In the genomic region with DNA sequence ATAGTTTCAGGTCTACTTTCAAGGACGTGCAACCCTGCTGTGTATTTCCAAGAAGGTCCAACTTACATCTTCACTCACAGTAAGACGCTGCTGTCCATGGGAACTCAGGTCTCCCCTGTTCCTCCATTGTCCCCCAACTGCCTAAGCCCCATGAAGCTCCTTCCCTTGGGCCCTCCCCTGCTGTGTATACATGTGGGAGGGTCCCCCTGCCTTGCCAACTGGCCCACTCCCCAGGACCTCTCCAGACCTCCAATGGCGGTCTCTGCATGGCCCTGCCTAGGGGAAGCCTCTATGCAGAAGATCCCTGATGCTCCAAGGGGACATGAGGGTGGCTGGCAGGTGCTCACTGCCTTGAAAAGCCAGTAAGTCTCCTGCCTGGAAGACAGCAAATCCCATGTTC, we compare ENCODE assay signal across 18 cellular contexts.
DNase-seq lines count a peak whose midpoint lies in the region; ATAC-seq and TF ChIP-seq lines count a peak whose summit lies in the region.
"Had no signal": no experiment of that assay in that cellular context is flagged by ENCODE, and none has a peak within 500 bp of the region (broad histone marks: within the 10 kb centered on the region; RNA-seq: fewer than 3 reads in every experiment).

No MANE protein-coding gene starts in this region.

- BruUV-seq in Calu3 (replicated peaks; lab: Mats Ljungman, UMichigan): no TSS peak

- H3K4me1 ChIP-seq in BLaER1 (peaks cover 56% of the 10 kb centered on the region), H9 (ENCODE audit: insufficient read depth, low read length) (no peaks in the 10 kb centered on the region), endodermal cell (ENCODE audit: control insufficient read depth, insufficient read depth, low read length) (no peaks in the 10 kb centered on the region)

- H3K27me3 ChIP-seq in BLaER1 (no peaks in the 10 kb centered on the region), H9 (ENCODE audit: insufficient read depth, low read length) (no peaks in the 10 kb centered on the region; the same call in 1 of the 2 replicates), endodermal cell (ENCODE audit: control insufficient read depth, insufficient read depth, low read length, poor library complexity, severe bottlenecking) (no peaks in the 10 kb centered on the region)

- H3K36me3 Mint-ChIP-seq in H9 (ENCODE audit: insufficient read depth in 1 of 3, low read depth in 3 of 3) (peaks cover 0 to 3% (median 0%) of the 10 kb centered on the region in 3 experiments; a peak in 4 of 7 replicates), endodermal cell (ENCODE audit: low read depth) (no peaks in the 10 kb centered on the region), Calu3 (ENCODE audit: insufficient read depth, unreplicated experiment) (no peaks in the 10 kb centered on the region)
- no peaks in the 10 kb centered on the region for H3K36me3 Mint-ChIP-seq in activated CD4-positive, alpha-beta T cell treated with anti-CD3 and anti-CD28 coated beads for 36 hours (ENCODE audit: low read depth)
- no peaks in the 10 kb centered on the region for H3K36me3 Mint-ChIP-seq in stimulated activated naive B cell treated with anti-CD40 and anti-IgM and Interleukin-4, amounts not matched to agents 10 μg/mL and 1 μg/mL and 100 μg/mL, for 72 hours

- H2AFZ ChIP-seq in H9 (ENCODE audit: low read length): no peak overlapping the region

- no peak overlapping the region for H3K27ac Mint-ChIP-seq in H9
- no peak overlapping the region for H3K27ac Mint-ChIP-seq in endodermal cell
- H3K27ac Mint-ChIP-seq in Calu3 (ENCODE audit: unreplicated experiment): no peak overlapping the region
- no peak overlapping the region for H3K27ac Mint-ChIP-seq in activated CD4-positive, alpha-beta T cell treated with anti-CD3 and anti-CD28 coated beads for 36 hours
- H3K27ac Mint-ChIP-seq in stimulated activated naive B cell treated with anti-CD40 and anti-IgM and Interleukin-4, amounts not matched to agents 10 μg/mL and 1 μg/mL and 100 μg/mL, for 72 hours: no peak overlapping the region
- H3K27ac Mint-ChIP-seq: IgD-negative memory B cell had no signal

- no peak overlapping the region for H2BK12ac ChIP-seq in H9 (ENCODE audit: insufficient read length, low read depth, low read length)

- no peak overlapping the region for H3K4ac ChIP-seq in H9 (ENCODE audit: low read depth, low read length)

- H3K9ac ChIP-seq in BLaER1: no peak overlapping the region
- H3K9ac ChIP-seq in H9 (ENCODE audit: extremely low read depth, insufficient read length, low read length): no peak overlapping the region
- H3K9ac ChIP-seq in endodermal cell (ENCODE audit: extremely low read depth, low read length, poor library complexity, severe bottlenecking): no peak overlapping the region

- no peak for TF ChIP-seq CTCF in H9 (conservative IDR thresholded peaks at IDR 0.05)
- no peak for TF ChIP-seq CTCF in endodermal cell (conservative IDR thresholded peaks at IDR 0.05)
- no peak for TF ChIP-seq CTCF in Calu3 (IDR thresholded peaks at IDR 0.05; ENCODE audit: unreplicated experiment)

- H3K27ac ChIP-seq in BLaER1 (peak overlapping the region; percentile 79), H9 (ENCODE audit: insufficient read length, low read depth, low read length) (no peak overlapping the region), endodermal cell (ENCODE audit: low read depth, low read length) (no peak overlapping the region)
- H3K27ac ChIP-seq: C4-2B had no signal

- H3K4me3 Mint-ChIP-seq in H9 (no peak overlapping the region), endodermal cell (no peak overlapping the region), Calu3 (ENCODE audit: low read depth, unreplicated experiment) (no peak overlapping the region)
- H3K4me3 Mint-ChIP-seq in activated CD4-positive, alpha-beta T cell treated with anti-CD3 and anti-CD28 coated beads for 36 hours: no peak overlapping the region
- H3K4me3 Mint-ChIP-seq in stimulated activated naive B cell treated with anti-CD40 and anti-IgM and Interleukin-4, amounts not matched to agents 10 μg/mL and 1 μg/mL and 100 μg/mL, for 72 hours: no peak overlapping the region
- H3K4me3 Mint-ChIP-seq: IgD-negative memory B cell had no signal

- H3K4me2 ChIP-seq in BLaER1 (peak overlapping the region; percentile 83), H9 (ENCODE audit: insufficient read depth, insufficient read length, low read length) (no peak overlapping the region)

- H2BK15ac ChIP-seq in H9 (ENCODE audit: low read depth, low read length): no peak overlapping the region

- H3K4me1 Mint-ChIP-seq in H9: no peaks in the 10 kb centered on the region
- H3K4me1 Mint-ChIP-seq in endodermal cell: no peaks in the 10 kb centered on the region
- H3K4me1 Mint-ChIP-seq in Calu3 (ENCODE audit: low read depth, unreplicated experiment): no peaks in the 10 kb centered on the region
- no peaks in the 10 kb centered on the region for H3K4me1 Mint-ChIP-seq in activated CD4-positive, alpha-beta T cell treated with anti-CD3 and anti-CD28 coated beads for 36 hours
- peaks cover 22 to 27% of the 10 kb centered on the region in 2 donors for H3K4me1 Mint-ChIP-seq in stimulated activated naive B cell treated with anti-CD40 and anti-IgM and Interleukin-4, amounts not matched to agents 10 μg/mL and 1 μg/mL and 100 μg/mL, for 72 hours

- H3T11ph ChIP-seq in H9 (ENCODE audit: low read length): no peak overlapping the region

- H3K14ac ChIP-seq in H9 (ENCODE audit: insufficient read depth, low read length): no peak overlapping the region

- peaks cover 10 to 14% of the 10 kb centered on the region in 2 experiments for H3K9me3 Mint-ChIP-seq in H9
- H3K9me3 Mint-ChIP-seq in endodermal cell: peaks cover 11% of the 10 kb centered on the region
- no peaks in the 10 kb centered on the region for H3K9me3 Mint-ChIP-seq in Calu3 (ENCODE audit: low read depth, unreplicated experiment)
- H3K9me3 Mint-ChIP-seq in activated CD4-positive, alpha-beta T cell treated with anti-CD3 and anti-CD28 coated beads for 36 hours (ENCODE audit: low read depth): no peaks in the 10 kb centered on the region
- no peaks in the 10 kb centered on the region for H3K9me3 Mint-ChIP-seq in stimulated activated naive B cell treated with anti-CD40 and anti-IgM and Interleukin-4, amounts not matched to agents 10 μg/mL and 1 μg/mL and 100 μg/mL, for 72 hours

- intact Hi-C loops in sciatic nerve (cut with DNase I): no loop called here
- intact Hi-C loops in Calu3 (cut with micrococcal nuclease; ENCODE audit: unreplicated experiment): no loop called here
- intact Hi-C loops in activated CD4-positive, alpha-beta T cell treated with anti-CD3 and anti-CD28 coated beads for 36 hours (cut with DNase I, micrococcal nuclease): no loop called here

- no peak overlapping the region for H4K91ac ChIP-seq in H9 (ENCODE audit: insufficient read length, low read depth, low read length)

- no peaks in the 10 kb centered on the region for H3K79me2 ChIP-seq in H9 (ENCODE audit: insufficient read depth, low read length)

- H4K5ac ChIP-seq in H9 (ENCODE audit: insufficient read length, low read depth, low read length): no peak overlapping the region

- H2BK120ac ChIP-seq in H9 (ENCODE audit: low read depth, low read length, poor library complexity, severe bottlenecking): no peak overlapping the region

- no peak overlapping the region for H3K18ac ChIP-seq in H9 (ENCODE audit: insufficient read length, low read depth, low read length)

- no peaks in the 10 kb centered on the region for H3K79me1 ChIP-seq in H9 (ENCODE audit: insufficient read depth, low read depth, low read length, poor library complexity, severe bottlenecking)

- no CpG with 5 or more reads among the region's 3 CpGs for WGBS in H9 (ENCODE audit: extremely low coverage, insufficient read length, low lambda C conversion rate)
- 94 to 100% methylated on average over 2 to 3 of the region's 3 CpGs for WGBS in endodermal cell (ENCODE audit: insufficient coverage in 1 of 2, insufficient read length in 1 of 2), 2 experiments

- CTCF ChIA-PET in Calu3 (lab: Charles Lee): no interaction called here
- CTCF ChIA-PET in activated CD4-positive, alpha-beta T cell treated with anti-CD3 and anti-CD28 coated beads for 36 hours (lab: Charles Lee): no interaction called here

- DNase-seq in H9 (peak; percentile 4), endodermal cell (peak; percentile 20), sciatic nerve (ENCODE audit: low spot score) (peak; percentile 13), Calu3 (no peak)
- DNase-seq in activated CD4-positive, alpha-beta T cell treated with anti-CD3 and anti-CD28 coated beads for 36 hours: no peak
- no peak for DNase-seq in stimulated activated naive B cell treated with anti-CD40 and anti-IgM and Interleukin-4, amounts not matched to agents 10 μg/mL and 1 μg/mL and 100 μg/mL, for 72 hours
- DNase-seq: DMS79 treated with DMSO at 0.1 percent for 48 hours, Karpas-422, NCI-H1048, NCI-H1436 treated with DMSO at 0.1 percent for 48 hours, NCI-H2029 treated with DMSO at 0.1 percent for 48 hours, NCI-H446, NCI-H526 treated with DMSO at 0.1 percent for 48 hours had no signal

- H3K36me3 ChIP-seq in BLaER1 (no peaks in the 10 kb centered on the region), endodermal cell (ENCODE audit: control insufficient read depth, insufficient read depth, low read length) (no peaks in the 10 kb centered on the region)

- no peaks in the 10 kb centered on the region for H3K23me2 ChIP-seq in H9 (ENCODE audit: insufficient read length, low read depth, low read length, poor library complexity, severe bottlenecking)

- H3K9me3 ChIP-seq in BLaER1 (peaks cover 9% of the 10 kb centered on the region), H9 (ENCODE audit: control insufficient read depth, low read depth, low read length) (no peaks in the 10 kb centered on the region), endodermal cell (ENCODE audit: control insufficient read depth, low read length) (peaks cover 9% of the 10 kb centered on the region)

- H2BK5ac ChIP-seq in H9 (ENCODE audit: insufficient read length, low read length): no peak overlapping the region

- no peak overlapping the region for H2AK5ac ChIP-seq in H9 (ENCODE audit: insufficient read length, low read length)

- H2BK20ac ChIP-seq in H9 (ENCODE audit: low read depth, low read length, poor library complexity, severe bottlenecking): no peak overlapping the region

- no peak overlapping the region for H4K8ac ChIP-seq in H9 (replicated peaks; ENCODE audit: insufficient read length, low read depth, low read length)

- ATAC-seq in sciatic nerve: no peak
- ATAC-seq in activated CD4-positive, alpha-beta T cell treated with anti-CD3 and anti-CD28 coated beads for 36 hours: no peak
- ATAC-seq in GM21447 (IDR thresholded peaks at IDR 0.05; ENCODE audit: unreplicated experiment): no peak
- no peak for ATAC-seq in stimulated activated naive B cell treated with anti-CD40 and anti-IgM and Interleukin-4, amounts not matched to agents 10 μg/mL and 1 μg/mL and 100 μg/mL, for 72 hours (replicated peaks)
- ATAC-seq: Panc1 had no signal

- H3K56ac ChIP-seq in H9 (ENCODE audit: insufficient read length, low read depth, low read length): no peak overlapping the region

- POLR2A ChIA-PET in activated CD4-positive, alpha-beta T cell treated with anti-CD3 and anti-CD28 coated beads for 36 hours (lab: Charles Lee): no interaction called here

- H3K27me3 Mint-ChIP-seq in H9 (ENCODE audit: low read depth): peaks cover 6% of the 10 kb centered on the region
- peaks cover 4% of the 10 kb centered on the region for H3K27me3 Mint-ChIP-seq in endodermal cell (ENCODE audit: insufficient read depth)
- peaks cover 2% of the 10 kb centered on the region for H3K27me3 Mint-ChIP-seq in Calu3 (ENCODE audit: unreplicated experiment)
- peaks cover 3% of the 10 kb centered on the region for H3K27me3 Mint-ChIP-seq in activated CD4-positive, alpha-beta T cell treated with anti-CD3 and anti-CD28 coated beads for 36 hours
- peaks cover 10 to 16% of the 10 kb centered on the region in 2 donors for H3K27me3 Mint-ChIP-seq in stimulated activated naive B cell treated with anti-CD40 and anti-IgM and Interleukin-4, amounts not matched to agents 10 μg/mL and 1 μg/mL and 100 μg/mL, for 72 hours

- no peak overlapping the region for H3K23ac ChIP-seq in H9 (ENCODE audit: insufficient read length, low read depth, low read length)

- H3K4me3 ChIP-seq in BLaER1 (no peak overlapping the region), endodermal cell (ENCODE audit: low read length) (no peak overlapping the region)

- H4K20me1 ChIP-seq in BLaER1: no peaks in the 10 kb centered on the region
- no peaks in the 10 kb centered on the region for H4K20me1 ChIP-seq in H9 (ENCODE audit: control insufficient read depth, insufficient read depth, insufficient read length)

Comparison
In these comparisons a context has a peak if more than half of its experiments do, and no peak if none do; other contexts are left out.
1. DNase-seq: peak in H9 (single experiment), endodermal cell (single experiment) and sciatic nerve (single experiment); none in Calu3 (single experiment), activated CD4-positive, alpha-beta T cell treated with anti-CD3 and anti-CD28 coated beads for 36 hours (single experiment) and stimulated activated naive B cell treated with anti-CD40 and anti-IgM and Interleukin-4, amounts not matched to agents 10 μg/mL and 1 μg/mL and 100 μg/mL, for 72 hours (single experiment).